Comparison of ENCODE assay signal across 8 cellular contexts in the genomic region with DNA sequence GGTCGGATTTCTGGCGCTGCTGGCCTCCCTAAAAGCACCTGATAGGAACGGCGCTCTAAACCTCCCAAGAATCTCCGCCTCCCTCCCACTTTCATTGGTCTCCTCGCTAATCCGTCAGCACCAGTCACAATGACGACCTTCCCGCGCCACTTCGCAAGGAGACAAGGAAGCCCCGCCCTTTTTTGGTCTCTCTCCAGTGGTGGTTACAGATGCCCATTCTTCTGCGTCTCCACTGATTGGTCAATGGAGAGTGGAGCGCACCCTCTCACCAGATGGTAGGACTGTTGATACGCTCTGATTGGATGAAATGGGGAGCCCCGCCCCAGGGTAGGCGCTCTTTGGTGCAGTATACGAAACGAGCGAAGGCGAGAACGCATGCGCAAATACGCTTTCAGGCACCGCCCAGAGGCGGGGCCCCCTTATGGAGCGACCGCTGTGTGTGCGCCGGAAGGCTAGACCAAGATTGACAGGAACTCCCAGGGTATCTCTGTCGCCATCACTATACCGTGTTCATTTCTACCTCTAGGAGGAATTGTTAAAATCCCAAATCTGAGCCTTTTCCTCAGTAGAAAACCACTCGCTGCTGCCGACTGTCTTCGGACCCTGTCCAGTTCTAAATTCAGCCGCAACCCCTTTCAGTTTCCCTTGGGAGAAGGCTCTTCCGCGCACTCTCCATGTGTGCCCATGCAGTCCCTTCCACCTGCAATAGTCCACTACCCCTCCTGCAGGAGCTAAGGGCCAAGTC. TPM values are rescaled to one million over a fixed set of nuclear protein-coding genes. Genes with fewer than 3 reads are reported as not detected.
A peak's percentile ranks its signal among the peaks of the same experiment; 100 is the strongest.
DNase-seq lines count a peak whose midpoint lies in the region; ATAC-seq and TF ChIP-seq lines count a peak whose summit lies in the region.

No MANE protein-coding gene starts in this region.

- peak; percentile 84 for ATAC-seq in RWPE2 (ENCODE audit: low read depth)
- peak; percentile 63 to 86 (median 71) for ATAC-seq in natural killer cell

- peak overlapping the region; percentile 92 for H3K9ac ChIP-seq in Loucy (ENCODE audit: low read depth, low read length, poor library complexity, severe bottlenecking)

- H3K36me3 Mint-ChIP-seq in natural killer cell: peaks cover 5% of the 10 kb centered on the region

- H3K27me3 Mint-ChIP-seq in natural killer cell (ENCODE audit: low read depth in 2 of 2): no peaks in the 10 kb centered on the region

- H3K9me3 Mint-ChIP-seq in natural killer cell: no peaks in the 10 kb centered on the region

- TF ChIP-seq CTCF in Loucy (conservative IDR thresholded peaks at IDR 0.05; ENCODE audit: low read length) (peak; percentile 27; the same call in 1 of the 2 replicates), RWPE2 (IDR thresholded peaks at IDR 0.05; ENCODE audit: poor library complexity, severe bottlenecking) (peak; percentile 18), fibroblast of pulmonary artery (IDR thresholded peaks at IDR 0.05; ENCODE audit: low read length, missing control alignments) (no peak), natural killer cell (IDR thresholded peaks at IDR 0.05) (no peak)

- no peaks in the 10 kb centered on the region for H3K9me3 ChIP-seq in Loucy (ENCODE audit: insufficient read depth, low read depth, low read length)
- no peaks in the 10 kb centered on the region for H3K9me3 ChIP-seq in RWPE2 (ENCODE audit: severe bottlenecking)

- H3K27ac ChIP-seq in RWPE2 (ENCODE audit: poor library complexity, severe bottlenecking): peak overlapping the region; percentile 93

- H3K9me2 ChIP-seq in Loucy (replicated peaks; ENCODE audit: low read depth, low read length): no peaks in the 10 kb centered on the region

- peaks cover 55 to 68% of the 10 kb centered on the region in 2 donors for H3K4me1 Mint-ChIP-seq in natural killer cell

- H3K27ac Mint-ChIP-seq in natural killer cell: peak overlapping the region; percentile 99 to 100

- peaks cover 54% of the 10 kb centered on the region for H3K79me2 ChIP-seq in Loucy (ENCODE audit: insufficient read depth, low read length)

- no peaks in the 10 kb centered on the region for H3F3A ChIP-seq in Loucy (ENCODE audit: low read depth)

- H3K36me3 ChIP-seq in H7 (replicated peaks; ENCODE audit: control insufficient read depth, insufficient read depth, low read length): peaks cover 25% of the 10 kb centered on the region
- peaks cover 29% of the 10 kb centered on the region; the same call in 1 of the 2 replicates for H3K36me3 ChIP-seq in Loucy (ENCODE audit: insufficient read depth, low read length)
- peaks cover 37% of the 10 kb centered on the region for H3K36me3 ChIP-seq in RWPE2 (ENCODE audit: low read depth)

- peak overlapping the region; percentile 99 for H3K4me2 ChIP-seq in Loucy (ENCODE audit: low read depth, low read length, poor library complexity, severe bottlenecking)

- peak overlapping the region; percentile 96 for H3K4me3 Mint-ChIP-seq in natural killer cell

- H3K27me3 ChIP-seq in H7 (ENCODE audit: control insufficient read depth, insufficient read depth, low read length) (no peaks in the 10 kb centered on the region), Loucy (ENCODE audit: insufficient read depth, low read length, poor library complexity, severe bottlenecking) (peaks cover 4% of the 10 kb centered on the region), RWPE2 (ENCODE audit: insufficient read depth, poor library complexity, severe bottlenecking) (no peaks in the 10 kb centered on the region)

- H4K20me1 ChIP-seq in Loucy (ENCODE audit: insufficient read depth, low read length, poor library complexity, severe bottlenecking): peaks cover 37% of the 10 kb centered on the region

- H3K4me3 ChIP-seq in H7 (ENCODE audit: insufficient read depth, low read depth, low read length): peak overlapping the region; percentile 65
- H3K4me3 ChIP-seq in Loucy (ENCODE audit: low read length, poor library complexity, severe bottlenecking): peak overlapping the region; percentile 95
- H3K4me3 ChIP-seq in RWPE2 (ENCODE audit: severe bottlenecking): peak overlapping the region; percentile 86
- peak overlapping the region; percentile 84 for H3K4me3 ChIP-seq in fibroblast of pulmonary artery (replicated peaks; ENCODE audit: low read depth, low read length)

- intact Hi-C loops in natural killer cell (cut with micrococcal nuclease): loop anchor here (1.0 to 5.0 kb wide), 6 partner anchors 15 to 552 kb away; a partner anchor contains a TSS

- 0 out of 2 replicates have a peak overlapping the region, but pooled peaks have one; percentile 31 for H2AFZ ChIP-seq in Loucy (ENCODE audit: low read length)

- H3K4me1 ChIP-seq in Loucy (ENCODE audit: insufficient read depth, low read length, poor library complexity, severe bottlenecking) (peaks cover 41% of the 10 kb centered on the region), RWPE2 (ENCODE audit: insufficient read depth, poor library complexity, severe bottlenecking) (peaks cover 12% of the 10 kb centered on the region)

- DNase-seq in ELR (ENCODE audit: low read depth): peak; percentile 100
- peak; percentile 93 for DNase-seq in H7
- DNase-seq in RWPE2 (ENCODE audit: low spot score): peak; percentile 100
- DNase-seq in activated effector memory CD4-positive, alpha-beta T cell treated with Interleukin-2 at 50 U/mL for 16 hours: peak; percentile 98
- DNase-seq in fibroblast of pulmonary artery (ENCODE audit: low read depth): peak; percentile 100
- DNase-seq in natural killer cell: peak; percentile 98
- peak; percentile 98 to 100 (median 100) for DNase-seq in stimulated activated naive CD4-positive, alpha-beta T cell (lab: John Stamatoyannopoulos, UW)

RNA-seq across cellular contexts. Expression of a gene that starts 0.6 kb away (rescaled TPM):
- total RNA-seq in H7 (2014; rRNA removed; shearing (Covaris generic)): 454 and 591 TPM in 2 replicates
- 100 to 1,000 TPM; 636 to 800 (median 702) TPM for total RNA-seq in natural killer cell

RNA-seq across cellular contexts. Expression of a gene that starts 18.8 kb away (rescaled TPM):
- 97.6 and 109 TPM in 2 replicates for total RNA-seq in H7 (2014; rRNA removed; shearing (Covaris generic))
- total RNA-seq in natural killer cell: 100 to 1,000 TPM; 114 to 145 (median 119) TPM

RNA-seq across cellular contexts. Expression of a gene that starts 27.7 kb away (rescaled TPM):
- 34.0 and 40.5 TPM in 2 replicates for total RNA-seq in H7 (2014; rRNA removed; shearing (Covaris generic))
- total RNA-seq in natural killer cell: 10 to 100 TPM; 59.7 to 65.6 (median 59.7) TPM

RNA-seq across cellular contexts. Expression of a gene that starts 37.7 kb away (rescaled TPM):
- not detected in 2 replicates for total RNA-seq in H7 (2014; rRNA removed; shearing (Covaris generic))
- total RNA-seq in natural killer cell: 1 to 10 TPM; 4.2 to 4.8 (median 4.6) TPM

RNA-seq across cellular contexts. Expression of a gene that starts 49.0 kb away (rescaled TPM):
- total RNA-seq in H7 (2014; rRNA removed; shearing (Covaris generic)): 11.6 and 11.8 TPM in 2 replicates
- 100 to 1,000 TPM; 171 to 283 (median 208) TPM for total RNA-seq in natural killer cell

Comparison
In these comparisons a context has a peak if more than half of its experiments do, and no peak if none do; other contexts are left out.
1. Peak in every context shown above with its lines: DNase-seq, ATAC-seq, H3K4me3 ChIP-seq and H3K27ac ChIP-seq.
2. CTCF ChIP-seq: peak in Loucy (single experiment) and RWPE2 (single experiment); none in fibroblast of pulmonary artery (single experiment) and natural killer cell (single experiment).